9 cellular contexts compared by ENCODE assay signal in genomic region chr9:136644343-136644592, GRCh38.
DNase-seq lines count a peak whose midpoint lies in the region; ATAC-seq and FAIRE-seq lines count a peak whose summit lies in the region.
"Had no signal": no experiment of that assay in that cellular context is flagged by ENCODE, and none has a peak within 500 bp of the region (broad histone marks: within the 10 kb centered on the region; RNA-seq: fewer than 3 reads in every experiment).

No MANE protein-coding gene starts in this region.

- peaks cover 8% of the 10 kb centered on the region for H3K27me3 ChIP-seq in rectal smooth muscle tissue (ENCODE audit: control insufficient read depth, insufficient read depth, low read length)

- no peak overlapping the region for H3K9ac ChIP-seq in rectal smooth muscle tissue (ENCODE audit: low read length)
- H3K9ac ChIP-seq: SK-N-SH had no signal

- H3K4me3 ChIP-seq in rectal smooth muscle tissue (ENCODE audit: low read length) = peak overlapping the region; percentile 23

- H3K4me1 ChIP-seq in rectal smooth muscle tissue (ENCODE audit: control insufficient read depth, insufficient read depth, low read length) = no peaks in the 10 kb centered on the region

- H3K36me3 ChIP-seq in rectal smooth muscle tissue (ENCODE audit: control insufficient read depth, insufficient read depth, low read length) = no peaks in the 10 kb centered on the region

- ATAC-seq in GM21786 (IDR thresholded peaks at IDR 0.05; ENCODE audit: unreplicated experiment) = no peak
- no peak for ATAC-seq in HG02885 (IDR thresholded peaks at IDR 0.05; ENCODE audit: poor library complexity, unreplicated experiment)

- H3K27ac ChIP-seq in rectal smooth muscle tissue (ENCODE audit: low read depth, low read length) = peak overlapping the region; percentile 27

- DNase-seq in EL = peak; percentile 65
- DNase-seq in NCI-H128 (lab: John Stamatoyannopoulos, UW; ENCODE audit: unreplicated experiment) = peak; percentile 38
- peak; percentile 52 for DNase-seq in fibroblast of gingiva (ENCODE audit: low read depth)
- no peak for DNase-seq in NCI-H510A treated with DMSO at 0.1 percent for 48 hours (lab: John Stamatoyannopoulos, UW)
- no peak for DNase-seq in HTR-8/SVneo (ENCODE audit: insufficient read length, low spot score)

- no peak for FAIRE-seq in HTR-8/SVneo (lab: Jason Lieb, UNC)

Comparison
In these comparisons a context has a peak if more than half of its experiments do, and no peak if none do; other contexts are left out.
1. DNase-seq: peak in EL (single experiment), NCI-H128 (single experiment) and fibroblast of gingiva (single experiment); none in NCI-H510A treated with DMSO at 0.1 percent for 48 hours (single experiment) and HTR-8/SVneo (single experiment).